In the genomic region with DNA sequence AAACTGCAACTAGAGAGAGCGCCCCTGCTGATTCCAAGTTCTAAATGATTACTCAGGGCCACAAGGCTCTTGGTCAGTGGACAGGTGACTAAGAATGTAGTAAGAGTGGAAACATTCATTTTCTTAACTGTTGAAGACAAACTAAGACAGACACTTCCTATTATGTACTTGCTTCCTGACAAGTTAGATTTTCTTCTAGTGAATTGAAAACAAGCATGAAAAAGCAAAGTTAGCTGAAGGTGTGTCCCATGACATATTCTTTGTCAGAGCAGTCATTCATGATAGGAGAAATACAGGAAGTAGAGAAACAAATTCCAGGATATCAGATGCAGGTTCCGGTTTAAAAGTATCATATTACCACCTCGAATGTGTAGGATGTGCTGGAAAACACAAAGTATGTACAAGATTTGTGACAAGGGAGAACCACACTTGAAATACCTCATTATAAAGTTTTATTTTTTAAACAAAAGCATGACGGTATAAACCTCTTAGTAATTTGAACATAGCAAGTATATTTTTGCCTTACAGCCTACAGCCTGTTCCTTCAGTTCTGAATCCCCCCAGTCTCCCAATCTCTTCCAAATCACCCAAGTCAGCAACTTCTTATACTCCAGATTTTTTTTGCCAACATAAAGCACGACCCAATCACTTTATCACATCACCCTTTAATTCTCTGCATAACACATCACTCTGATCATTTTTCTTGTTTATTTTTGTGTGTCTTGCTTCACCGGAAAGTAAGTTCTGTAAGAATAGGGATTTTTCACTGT, we compare ENCODE assay signal across 11 cellular contexts. TPM values are rescaled to one million over a fixed set of nuclear protein-coding genes. Genes with fewer than 3 reads are reported as not detected.
A peak's percentile ranks its signal among the peaks of the same experiment; 100 is the strongest.
DNase-seq lines count a peak whose midpoint lies in the region; ATAC-seq and TF ChIP-seq lines count a peak whose summit lies in the region.
"Had no signal": no experiment of that assay in that cellular context is flagged by ENCODE, and none has a peak within 500 bp of the region (broad histone marks: within the 10 kb centered on the region; RNA-seq: fewer than 3 reads in every experiment).

No MANE protein-coding gene starts in this region.

- TF ChIP-seq CTCF in adrenal gland (IDR thresholded peaks at IDR 0.05), result no peak

- H3K4me1 ChIP-seq in adrenal gland (replicated peaks in 1 of 2), result peaks cover 29 to 58% of the 10 kb centered on the region in 2 donors

- H3K4me1 Mint-ChIP-seq in stimulated activated naive CD8-positive, alpha-beta T cell treated with anti-CD3 and anti-CD28 coated beads, Interleukin-15, Interleukin-2, amounts not matched to agents 100 ng/mL and 50 ng/mL, for 24 hours (ENCODE audit: low read depth), result peaks cover 83% of the 10 kb centered on the region

- H3K4me3 ChIP-seq in adrenal gland, result no peak overlapping the region
- H3K4me3 ChIP-seq: sigmoid colon had no signal

- ATAC-seq in left colon, result peak; percentile 33

- no peaks in the 10 kb centered on the region for H3K9me3 ChIP-seq in adrenal gland (replicated peaks in 1 of 3)
- H3K9me3 ChIP-seq: sigmoid colon had no signal

- no peak overlapping the region for H3K4me3 Mint-ChIP-seq in stimulated activated naive CD8-positive, alpha-beta T cell treated with anti-CD3 and anti-CD28 coated beads, Interleukin-15, Interleukin-2, amounts not matched to agents 100 ng/mL and 50 ng/mL, for 24 hours

- DNase-seq in LHCN-M2 (ENCODE audit: low read depth) (peak; percentile 69), adrenal gland (peak in 2 of 7 donors; percentile 35 to 46), left colon (no peak), SHP77 treated with DMSO at 0.1 percent for 48 hours (lab: John Stamatoyannopoulos, UW) (no peak), NCI-H1436 treated with DMSO at 0.1 percent for 48 hours (lab: John Stamatoyannopoulos, UW) (no peak), NCI-H526 treated with DMSO at 0.1 percent for 48 hours (lab: John Stamatoyannopoulos, UW) (no peak)
- DNase-seq: NCI-H446; sigmoid colon; stimulated activated naive B cell treated with anti-CD40 and anti-IgM and Interleukin-4, amounts not matched to agents 10 μg/mL and 1 μg/mL and 100 μg/mL, for 72 hours had no signal

- intact Hi-C loops in adrenal gland (cut with DNase I) (no loop called here), left colon (cut with DNase I, micrococcal nuclease) (no loop called here)

- no peak for TF ChIP-seq POLR2A in adrenal gland (IDR thresholded peaks at IDR 0.05)

- H3K36me3 ChIP-seq in adrenal gland (replicated peaks in 1 of 2), result no peaks in the 10 kb centered on the region
- H3K36me3 ChIP-seq: sigmoid colon had no signal

- H3K36me3 Mint-ChIP-seq in stimulated activated naive CD8-positive, alpha-beta T cell treated with anti-CD3 and anti-CD28 coated beads, Interleukin-15, Interleukin-2, amounts not matched to agents 100 ng/mL and 50 ng/mL, for 24 hours (ENCODE audit: low read depth), result peaks cover 19% of the 10 kb centered on the region

- H3K27me3 ChIP-seq in adrenal gland, result no peaks in the 10 kb centered on the region
- H3K27me3 ChIP-seq: sigmoid colon had no signal

- H3K27ac Mint-ChIP-seq in stimulated activated naive CD8-positive, alpha-beta T cell treated with anti-CD3 and anti-CD28 coated beads, Interleukin-15, Interleukin-2, amounts not matched to agents 100 ng/mL and 50 ng/mL, for 24 hours, result peak overlapping the region; percentile 9
- H3K27ac Mint-ChIP-seq: stimulated activated naive B cell treated with anti-CD40 and anti-IgM and Interleukin-4, amounts not matched to agents 10 μg/mL and 1 μg/mL and 100 μg/mL, for 72 hours had no signal

- no peaks in the 10 kb centered on the region for H3K9me3 Mint-ChIP-seq in stimulated activated naive CD8-positive, alpha-beta T cell treated with anti-CD3 and anti-CD28 coated beads, Interleukin-15, Interleukin-2, amounts not matched to agents 100 ng/mL and 50 ng/mL, for 24 hours

- 54 to 62% (median 60%) methylated on average over 6 of the region's 6 CpGs for WGBS in adrenal gland, 4 donors

- H3K27me3 Mint-ChIP-seq in stimulated activated naive CD8-positive, alpha-beta T cell treated with anti-CD3 and anti-CD28 coated beads, Interleukin-15, Interleukin-2, amounts not matched to agents 100 ng/mL and 50 ng/mL, for 24 hours, result no peaks in the 10 kb centered on the region
- H3K27me3 Mint-ChIP-seq: stimulated activated naive B cell treated with anti-CD40 and anti-IgM and Interleukin-4, amounts not matched to agents 10 μg/mL and 1 μg/mL and 100 μg/mL, for 72 hours had no signal

- peak overlapping the region in 4 of 5 donors; percentile 9 to 54 (median 41) for H3K27ac ChIP-seq in adrenal gland
- H3K27ac ChIP-seq: HL-60, sigmoid colon had no signal

RNA-seq across cellular contexts. Expression of a gene that starts 6.2 kb away (rescaled TPM):
- total RNA-seq in LHCN-M2 (2014; rRNA removed), result 355 and 417 TPM in 2 replicates
- 146 TPM for polyA plus RNA-seq in LHCN-M2 (2012)
- total RNA-seq in adrenal gland, result 100 to 1,000 TPM; 181 to 387 (median 230) TPM
- 100 to 1,000 TPM; 129 to 256 (median 202) TPM for polyA plus RNA-seq in adrenal gland
- 100 to 1,000 TPM; 708 to 954 TPM for total RNA-seq in left colon
